ENCODE assay signal across 8 cellular contexts in genomic region chr14:55191101-55191880, GRCh38.
A peak's percentile ranks its signal among the peaks of the same experiment; 100 is the strongest.
DNase-seq lines count a peak whose midpoint lies in the region; ATAC-seq, FAIRE-seq and TF ChIP-seq lines count a peak whose summit lies in the region.

DLGAP5 (minus strand) TSS chr14:55191585; CDS start chr14:55189179, 2,406 bp downstream.

- peak; percentile 96 for DNase-seq in AML-193 (lab: John Stamatoyannopoulos, UW)
- DNase-seq in NCI-H446 treated with DMSO at 0.1 percent for 48 hours (lab: John Stamatoyannopoulos, UW) = peak; percentile 96
- DNase-seq in activated CD4-positive, CD25-positive, alpha-beta regulatory T cell treated with anti-CD3 and anti-CD28 coated beads, Interleukin-2, amount 50 U/mL, for 16 hours (ENCODE audit: low read depth, low spot score) = peak; percentile 87
- DNase-seq in cerebellar cortex (ENCODE audit: low spot score) = peak; percentile 99
- DNase-seq in stimulated activated CD4-positive, alpha-beta T cell treated with anti-CD3 and anti-CD28 coated beads, Interleukin-12 subunit alpha, Interleukin-12 subunit beta, amount 100 ng/mL, for 4 hours = peak; percentile 85

- TF ChIP-seq POLR2A in GM19099 (IDR thresholded peaks at IDR 0.05; ENCODE audit: extremely low read depth, insufficient read length, low read depth) = peak; percentile 74

- peak; percentile 98 for FAIRE-seq in islet of Langerhans (lab: Jason Lieb, UNC)

- ATAC-seq in HG03378 (IDR thresholded peaks at IDR 0.05; ENCODE audit: unreplicated experiment) = peak; percentile 96

Comparison
In these comparisons a context has a peak if more than half of its experiments do, and no peak if none do; other contexts are left out.
1. Peak in every context shown above with its lines: DNase-seq and ATAC-seq.